ENCODE assay signal across 8 cellular contexts in the genomic region with DNA sequence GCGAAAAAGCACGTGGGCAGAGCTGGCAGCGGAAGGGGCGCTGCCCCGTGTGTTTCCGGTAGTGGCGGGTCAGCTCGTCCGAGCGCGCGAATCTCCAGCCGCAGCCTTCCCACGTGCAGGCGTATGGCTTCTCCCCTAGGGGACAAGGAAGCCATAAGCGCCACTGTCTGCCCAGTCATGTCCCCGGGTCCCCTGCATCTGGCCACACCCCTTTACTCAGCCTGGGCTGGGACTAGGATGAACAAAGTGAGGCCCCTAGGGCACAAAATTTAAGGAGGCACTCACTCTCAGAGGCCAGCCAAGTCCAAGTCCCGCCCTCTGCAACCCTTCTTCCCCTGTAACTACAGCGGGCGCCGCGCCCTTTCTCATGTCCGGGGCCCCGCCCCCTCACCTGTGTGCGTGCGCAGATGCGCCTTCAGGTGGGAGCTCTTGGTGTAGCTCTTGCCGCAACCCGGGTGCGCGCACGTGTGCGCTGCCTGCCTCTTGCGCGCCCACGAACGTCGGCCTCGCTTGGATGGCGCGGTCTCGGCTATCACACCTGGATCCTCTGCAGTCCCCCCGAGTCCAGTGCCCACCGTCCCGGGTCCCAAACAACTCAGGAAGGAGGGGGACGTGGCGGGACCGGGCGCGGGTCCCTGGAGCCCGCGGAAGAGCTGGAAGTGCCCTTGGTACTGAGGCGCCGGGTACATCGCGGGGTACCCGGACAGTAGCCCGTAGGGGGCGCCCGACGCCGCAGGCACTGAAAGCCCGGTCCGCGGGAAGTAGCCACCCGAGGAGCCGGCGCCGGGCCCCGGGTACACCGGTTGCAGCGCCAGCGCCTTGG. TPM values are rescaled to one million over a fixed set of nuclear protein-coding genes. Genes with fewer than 3 reads are reported as not detected.
DNase-seq lines count a peak whose midpoint lies in the region; ATAC-seq and TF ChIP-seq lines count a peak whose summit lies in the region.

No MANE protein-coding gene starts in this region.

- peak overlapping the region; percentile 100 for H3K23ac ChIP-seq in neuronal stem cell (ENCODE audit: low read depth, low read length, poor library complexity)

- H2AFZ ChIP-seq in OCI-LY1 (ENCODE audit: low read length) (no peak overlapping the region), neuronal stem cell (ENCODE audit: low read length) (peak overlapping the region; percentile 90)

- H3K18ac ChIP-seq in neuronal stem cell (ENCODE audit: low read length), result peak overlapping the region; percentile 90

- H3K36me3 ChIP-seq in BE2C (no peaks in the 10 kb centered on the region), OCI-LY1 (ENCODE audit: insufficient read depth, low read length) (no peaks in the 10 kb centered on the region; the same call in 1 of the 2 replicates), neuronal stem cell (replicated peaks in 1 of 2; ENCODE audit: control insufficient read depth in 2 of 2, insufficient read depth in 2 of 2, low read length in 2 of 2) (no peaks in the 10 kb centered on the region)

- H3K4me2 ChIP-seq in OCI-LY1 (ENCODE audit: low read length) (peak overlapping the region; percentile 76), neuronal stem cell (ENCODE audit: insufficient read depth, low read length, poor library complexity, severe bottlenecking) (peak overlapping the region; percentile 89)

- peaks cover 0 to 2% of the 10 kb centered on the region in 2 donors for H3K9me3 Mint-ChIP-seq in activated T-cell treated with anti-CD3 and anti-CD28 coated beads, Interleukin-2, amount 50 U/mL, for 72 hours

- peak overlapping the region; percentile 93 to 97 for H3K4me3 Mint-ChIP-seq in activated T-cell treated with anti-CD3 and anti-CD28 coated beads, Interleukin-2, amount 50 U/mL, for 72 hours

- no peaks in the 10 kb centered on the region for H3K79me1 ChIP-seq in neuronal stem cell (ENCODE audit: low read depth, low read length)

- WGBS in neuronal stem cell (ENCODE audit: extremely low coverage in 2 of 2, insufficient read length in 2 of 2, insufficient replicate concordance in 1 of 2), 2 donors, result no CpG with 5 or more reads among the region's 73 CpGs

- no peaks in the 10 kb centered on the region for H4K20me1 ChIP-seq in OCI-LY1 (ENCODE audit: insufficient read depth, low read length)

- H3K9ac ChIP-seq in OCI-LY1 (ENCODE audit: low read length) (peak overlapping the region; percentile 54), neuronal stem cell (ENCODE audit: low read depth, low read length, poor library complexity) (no peak overlapping the region)

- no peaks in the 10 kb centered on the region for H3K79me2 ChIP-seq in OCI-LY1 (ENCODE audit: insufficient read depth, low read length)

- peak; percentile 69 for DNase-seq in BE2C
- DNase-seq in activated T-cell treated with anti-CD3 and anti-CD28 coated beads, Interleukin-2, amount 50 U/mL, for 72 hours, result peak; percentile 96 to 97
- peak; percentile 60 for DNase-seq in fibroblast of pulmonary artery (ENCODE audit: low read depth)
- DNase-seq in neuronal stem cell (ENCODE audit: low spot score), result peak; percentile 42
- peak in 41 of 49 donors; percentile 1 to 77 (median 47) for DNase-seq in substantia nigra (lab: John Stamatoyannopoulos, UW)
- DNase-seq in H4 (ENCODE audit: low spot score), result no peak

- no peaks in the 10 kb centered on the region for H3F3A ChIP-seq in OCI-LY1 (ENCODE audit: insufficient read depth, low read length)

- H3K27me3 ChIP-seq in BE2C (peaks cover 13% of the 10 kb centered on the region), OCI-LY1 (ENCODE audit: insufficient read depth, low read length) (no peaks in the 10 kb centered on the region), neuronal stem cell (ENCODE audit: control insufficient read depth in 3 of 3, insufficient read depth in 3 of 3, low read depth in 1 of 3, low read length in 3 of 3) (peaks cover 11 to 78% (median 46%) of the 10 kb centered on the region in 3 experiments)

- peak overlapping the region; percentile 89 for H2BK15ac ChIP-seq in neuronal stem cell (ENCODE audit: low read length)

- H2BK120ac ChIP-seq in neuronal stem cell (ENCODE audit: low read depth, low read length), result no peak overlapping the region

- H3K9me2 ChIP-seq in OCI-LY1 (ENCODE audit: low read depth, low read length), result no peaks in the 10 kb centered on the region

- no peak overlapping the region for H4K91ac ChIP-seq in neuronal stem cell (ENCODE audit: low read depth, low read length, poor library complexity)

- peak overlapping the region; percentile 63 for H2BK12ac ChIP-seq in neuronal stem cell (ENCODE audit: low read length)

- H3K27ac Mint-ChIP-seq in activated T-cell treated with anti-CD3 and anti-CD28 coated beads, Interleukin-2, amount 50 U/mL, for 72 hours, result no peak overlapping the region

- ATAC-seq in HG02798 (IDR thresholded peaks at IDR 0.05; ENCODE audit: poor library complexity, unreplicated experiment), result peak; percentile 39
- ATAC-seq in activated T-cell treated with anti-CD3 and anti-CD28 coated beads, Interleukin-2, amount 50 U/mL, for 72 hours (replicated peaks in 1 of 2), result peak; percentile 78 to 83

- no peaks in the 10 kb centered on the region for H3K27me3 Mint-ChIP-seq in activated T-cell treated with anti-CD3 and anti-CD28 coated beads, Interleukin-2, amount 50 U/mL, for 72 hours (ENCODE audit: low read depth)

- no peaks in the 10 kb centered on the region; the same call in 1 of the 2 replicates for H3K4me1 ChIP-seq in BE2C
- peaks cover 27% of the 10 kb centered on the region for H3K4me1 ChIP-seq in OCI-LY1 (ENCODE audit: insufficient read depth, low read length, severe bottlenecking)
- peaks cover 4 to 8% of the 10 kb centered on the region in 2 donors for H3K4me1 ChIP-seq in neuronal stem cell (ENCODE audit: control insufficient read depth in 2 of 2, insufficient read depth in 1 of 2, low read depth in 1 of 2, low read length in 2 of 2)

- peaks cover 42% of the 10 kb centered on the region for H3K4me1 Mint-ChIP-seq in activated T-cell treated with anti-CD3 and anti-CD28 coated beads, Interleukin-2, amount 50 U/mL, for 72 hours (ENCODE audit: low read depth)

- H3K4me3 ChIP-seq in BE2C (ENCODE audit: low read depth, low read length) (peak overlapping the region; percentile 36), OCI-LY1 (ENCODE audit: low read depth, low read length, poor library complexity, severe bottlenecking) (peak overlapping the region; percentile 61), fibroblast of pulmonary artery (replicated peaks; ENCODE audit: low read depth, low read length) (peak overlapping the region; percentile 27), neuronal stem cell (ENCODE audit: low read length in 2 of 2) (peak overlapping the region; percentile 15 to 72)

- H2AK5ac ChIP-seq in neuronal stem cell (ENCODE audit: low read depth, low read length), result peak overlapping the region; percentile 43

- peaks cover 1 to 5% of the 10 kb centered on the region in 2 donors for H3K36me3 Mint-ChIP-seq in activated T-cell treated with anti-CD3 and anti-CD28 coated beads, Interleukin-2, amount 50 U/mL, for 72 hours (ENCODE audit: insufficient read depth in 2 of 2)

- peak overlapping the region; percentile 10 for H2BK5ac ChIP-seq in neuronal stem cell (ENCODE audit: low read length)

- H3K27ac ChIP-seq in OCI-LY1 (ENCODE audit: low read depth, low read length, poor library complexity, severe bottlenecking), result no peak overlapping the region
- no peak overlapping the region for H3K27ac ChIP-seq in neuronal stem cell (replicated peaks; ENCODE audit: low read length)
- H3K27ac ChIP-seq in substantia nigra (ENCODE audit: low read depth, low read length, poor library complexity, severe bottlenecking), result no peak overlapping the region

- H4K8ac ChIP-seq in neuronal stem cell (ENCODE audit: low read depth, low read length), result peak overlapping the region; percentile 82

- H3K14ac ChIP-seq in neuronal stem cell (ENCODE audit: low read length), result no peak overlapping the region

- H3K9me3 ChIP-seq in BE2C (peaks cover 11% of the 10 kb centered on the region), OCI-LY1 (ENCODE audit: low read length) (peaks cover 7% of the 10 kb centered on the region; the same call in 1 of the 2 replicates), neuronal stem cell (replicated peaks in 1 of 2; ENCODE audit: control insufficient read depth in 2 of 2, insufficient read depth in 1 of 2, low read depth in 1 of 2, low read length in 2 of 2) (peaks cover 11 to 17% of the 10 kb centered on the region in 2 donors)

- no peak overlapping the region for H3K4ac ChIP-seq in neuronal stem cell (ENCODE audit: low read length)

- peak; percentile 49 for TF ChIP-seq CTCF in BE2C (IDR thresholded peaks at IDR 0.05; ENCODE audit: low read depth, low read length)
- TF ChIP-seq CTCF in OCI-LY1 (IDR thresholded peaks at IDR 0.05; ENCODE audit: low read length), result peak; percentile 71
- TF ChIP-seq CTCF in fibroblast of pulmonary artery (IDR thresholded peaks at IDR 0.05; ENCODE audit: low read length, missing control alignments), result peak; percentile 46

RNA-seq across cellular contexts. Expression of gene KLF1, which starts 1.9 kb away (rescaled TPM):
- 0.54 TPM for polyA plus RNA-seq in BE2C (2012; ENCODE audit: insufficient read depth, insufficient read length, low read depth)
- total RNA-seq in activated T-cell treated with anti-CD3 and anti-CD28 coated beads, Interleukin-2, amount 50 U/mL, for 72 hours, result under 1 TPM; 0.19 to 0.58 TPM
- polyA plus RNA-seq in neuronal stem cell (2013, experiment 1 of 2), result 0.13 TPM
- polyA plus RNA-seq in neuronal stem cell (2013, experiment 2 of 2), result 0.10 TPM
- not detected in 2 replicates for total RNA-seq in H4 (2014; rRNA removed; shearing (Covaris generic))

RNA-seq across cellular contexts. Expression of gene DNASE2, which starts 3.9 kb away (rescaled TPM):
- 23.4 TPM for polyA plus RNA-seq in BE2C (2012; ENCODE audit: insufficient read depth, insufficient read length, low read depth)
- total RNA-seq in activated T-cell treated with anti-CD3 and anti-CD28 coated beads, Interleukin-2, amount 50 U/mL, for 72 hours, result 10 to 100 TPM; 34.5 to 39.1 TPM
- 20.1 TPM for polyA plus RNA-seq in neuronal stem cell (2013, experiment 1 of 2)
- polyA plus RNA-seq in neuronal stem cell (2013, experiment 2 of 2), result 20.1 TPM
- total RNA-seq in H4 (2014; rRNA removed; shearing (Covaris generic)), result 64.4 and 68.8 TPM in 2 replicates

RNA-seq across cellular contexts. Expression of gene GCDH, which starts 5.8 kb away (rescaled TPM):
- 80.9 TPM for polyA plus RNA-seq in BE2C (2012; ENCODE audit: insufficient read depth, insufficient read length, low read depth)
- total RNA-seq in activated T-cell treated with anti-CD3 and anti-CD28 coated beads, Interleukin-2, amount 50 U/mL, for 72 hours, result 10 to 100 TPM; 23.2 to 25.1 TPM
- polyA plus RNA-seq in neuronal stem cell (2013, experiment 1 of 2), result 15.1 TPM
- 15.7 TPM for polyA plus RNA-seq in neuronal stem cell (2013, experiment 2 of 2)
- 31.0 and 38.3 TPM in 2 replicates for total RNA-seq in H4 (2014; rRNA removed; shearing (Covaris generic))

RNA-seq across cellular contexts. Expression of gene SYCE2, which starts 34.0 kb away (rescaled TPM):
- polyA plus RNA-seq in BE2C (2012; ENCODE audit: insufficient read depth, insufficient read length, low read depth), result 2.5 TPM
- total RNA-seq in activated T-cell treated with anti-CD3 and anti-CD28 coated beads, Interleukin-2, amount 50 U/mL, for 72 hours, result 1 to 10 TPM; 3.1 to 4.5 TPM
- 2.8 TPM for polyA plus RNA-seq in neuronal stem cell (2013, experiment 1 of 2)
- 3.0 TPM for polyA plus RNA-seq in neuronal stem cell (2013, experiment 2 of 2)
- 1.6 and 2.5 TPM in 2 replicates for total RNA-seq in H4 (2014; rRNA removed; shearing (Covaris generic))

RNA-seq across cellular contexts. Expression of gene MAST1, which starts 46.8 kb away (rescaled TPM):
- 66.7 TPM for polyA plus RNA-seq in BE2C (2012; ENCODE audit: insufficient read depth, insufficient read length, low read depth)
- 1 to 10 TPM; 5.8 to 6.0 TPM for total RNA-seq in activated T-cell treated with anti-CD3 and anti-CD28 coated beads, Interleukin-2, amount 50 U/mL, for 72 hours
- polyA plus RNA-seq in neuronal stem cell (2013, experiment 1 of 2), result 11.7 TPM
- polyA plus RNA-seq in neuronal stem cell (2013, experiment 2 of 2), result 10.6 TPM
- 5.7 TPM in 1 of 2 replicates, not detected in the other for total RNA-seq in H4 (2014; rRNA removed; shearing (Covaris generic))
